Comparison of ENCODE assay signal across 35 cellular contexts in the genomic region with DNA sequence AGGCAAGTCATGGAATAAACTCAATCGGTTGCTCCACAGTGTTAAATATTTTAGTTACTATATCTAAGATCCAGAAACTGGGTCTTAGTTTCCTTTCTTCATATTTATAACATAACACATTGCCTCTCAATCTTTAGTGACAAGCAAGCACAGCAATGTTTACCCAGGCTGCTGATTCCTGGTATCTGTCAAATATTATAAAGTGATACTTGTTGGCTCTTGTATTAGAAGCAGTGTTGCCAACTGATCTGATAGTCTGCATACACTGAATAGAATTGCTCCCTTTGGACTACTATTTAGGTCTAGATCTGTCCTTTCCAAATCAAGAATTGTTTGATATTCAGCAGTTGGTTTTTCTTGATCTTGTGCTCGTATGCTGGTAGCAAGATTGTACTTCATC. TPM values are rescaled to one million over a fixed set of nuclear protein-coding genes. Genes with fewer than 3 reads are reported as not detected.
"Had no signal": no experiment of that assay in that cellular context is flagged by ENCODE, and none has a peak within 500 bp of the region (broad histone marks: within the 10 kb centered on the region; RNA-seq: fewer than 3 reads in every experiment).

No MANE protein-coding gene starts in this region.

- H3K4me3 ChIP-seq: adrenal gland, breast epithelium, cardiac muscle cell, colonic mucosa, esophagus squamous epithelium, heart left ventricle had no signal

- ATAC-seq: activated CD8-positive, alpha-beta T cell treated with anti-CD3 and anti-CD28 coated beads for 36 hours; activated naive CD8-positive, alpha-beta T cell treated with anti-CD3 and anti-CD28 coated beads, Interleukin-2, amount 50 U/mL, for 24 hours; activated T-cell treated with anti-CD3 and anti-CD28 coated beads, Interleukin-2, amount 50 U/mL, for 4 hours; heart left ventricle; WTC11 had no signal

- H3K36me3 ChIP-seq: adrenal gland, breast epithelium, cardiac muscle cell, colonic mucosa, esophagus squamous epithelium, heart left ventricle had no signal

- H3K4me3 Mint-ChIP-seq: activated CD8-positive, alpha-beta T cell treated with anti-CD3 and anti-CD28 coated beads for 36 hours; activated naive CD4-positive, alpha-beta T cell treated with anti-CD3 and anti-CD28 coated beads for 36 hours; activated naive CD4-positive, alpha-beta T cell treated with anti-CD3 and anti-CD28 coated beads, Interleukin-2, amount 50 U/mL, for 24 hours; activated naive CD8-positive, alpha-beta T cell treated with anti-CD3 and anti-CD28 coated beads for 36 hours; activated naive CD8-positive, alpha-beta T cell treated with anti-CD3 and anti-CD28 coated beads, Interleukin-2, amount 50 U/mL, for 24 hours; activated T-cell treated with anti-CD3 and anti-CD28 coated beads, Interleukin-2, amount 50 U/mL, for 4 hours; activated T-helper 1 cell treated with anti-CD3 and anti-CD28 coated beads, Interleukin-12 subunit alpha, Interleukin-12 subunit beta, Interleukin-2, Interleukin-4 antibody, amounts not matched to agents 30 ng/mL and 10 ng/mL and 1 ng/mL, durations not matched to agents 14 hours and 24 hours and 36 hours; brain; WTC11 had no signal

- H3K27ac Mint-ChIP-seq: activated CD8-positive, alpha-beta T cell treated with anti-CD3 and anti-CD28 coated beads for 36 hours; activated naive CD4-positive, alpha-beta T cell treated with anti-CD3 and anti-CD28 coated beads for 36 hours; activated naive CD4-positive, alpha-beta T cell treated with anti-CD3 and anti-CD28 coated beads, Interleukin-2, amount 50 U/mL, for 24 hours; activated naive CD8-positive, alpha-beta T cell treated with anti-CD3 and anti-CD28 coated beads for 36 hours; activated naive CD8-positive, alpha-beta T cell treated with anti-CD3 and anti-CD28 coated beads, Interleukin-2, amount 50 U/mL, for 24 hours; activated T-helper 1 cell treated with anti-CD3 and anti-CD28 coated beads, Interleukin-12 subunit alpha, Interleukin-12 subunit beta, Interleukin-2, Interleukin-4 antibody, amounts not matched to agents 30 ng/mL and 10 ng/mL and 1 ng/mL, durations not matched to agents 14 hours and 24 hours and 36 hours; activated T-helper 2 cell treated with anti-CD3 and anti-CD28 coated beads, Interferon-gamma antibody, Interleukin-2, Interleukin-4, amounts not matched to agents 10 μg/mL and 5 μg/mL and 100 μg/mL, durations not matched to agents 14 hours and 24 hours and 36 hours; brain; WTC11 had no signal

- H3K27me3 Mint-ChIP-seq: activated CD8-positive, alpha-beta T cell treated with anti-CD3 and anti-CD28 coated beads for 36 hours; activated naive CD4-positive, alpha-beta T cell treated with anti-CD3 and anti-CD28 coated beads, Interleukin-2, amount 50 U/mL, for 24 hours; activated naive CD8-positive, alpha-beta T cell treated with anti-CD3 and anti-CD28 coated beads for 36 hours; activated naive CD8-positive, alpha-beta T cell treated with anti-CD3 and anti-CD28 coated beads, Interleukin-2, amount 50 U/mL, for 24 hours had no signal

- H3K4me1 ChIP-seq: adrenal gland, breast epithelium, esophagus squamous epithelium had no signal

- H3K9me3 ChIP-seq: adrenal gland, breast epithelium, colonic mucosa, esophagus squamous epithelium had no signal

- DNase-seq: activated CD4-positive, alpha-beta T cell treated with anti-CD3 and anti-CD28 coated beads for 1 hour; activated CD4-positive, alpha-beta T cell treated with anti-CD3 and anti-CD28 coated beads for 48 hours; activated CD4-positive, alpha-beta T cell treated with anti-CD3 and anti-CD28 coated beads, Interleukin-2, amount 50 U/mL, for 1 hour; activated CD4-positive, alpha-beta T cell treated with anti-CD3 and anti-CD28 coated beads, Interleukin-2, amount 50 U/mL, for 48 hours; activated CD8-positive, alpha-beta memory T cell treated with anti-CD3 and anti-CD28 coated beads for 24 hours; activated CD8-positive, alpha-beta T cell treated with anti-CD3 and anti-CD28 coated beads for 36 hours; activated effector memory CD4-positive, alpha-beta T cell treated with anti-CD3 and anti-CD28 coated beads, Interleukin-2, amount 50 U/mL, for 16 hours; activated naive CD4-positive, alpha-beta T cell treated with anti-CD3 and anti-CD28 coated beads for 36 hours; activated naive CD8-positive, alpha-beta T cell treated with anti-CD3 and anti-CD28 coated beads for 36 hours; activated naive CD8-positive, alpha-beta T cell treated with anti-CD3 and anti-CD28 coated beads, Interleukin-2, amount 50 U/mL, for 24 hours; activated T-cell treated with anti-CD3 and anti-CD28 coated beads, Interleukin-2, amount 50 U/mL, for 4 hours; adrenal gland; amygdala; aorta; central memory CD4-positive, alpha-beta T cell; cerebellar nuclear complex; colonic mucosa; effector CD8-positive, alpha-beta T cell; esophagus squamous epithelium; foreskin melanocyte; glutamatergic neuron; heart left ventricle; T-helper 2 cell had no signal

- H3K9me3 Mint-ChIP-seq: activated naive CD4-positive, alpha-beta T cell treated with anti-CD3 and anti-CD28 coated beads, Interleukin-2, amount 50 U/mL, for 24 hours; activated T-cell treated with anti-CD3 and anti-CD28 coated beads, Interleukin-2, amount 50 U/mL, for 4 hours had no signal

- H3K4me1 Mint-ChIP-seq: brain, WTC11 had no signal

- H3K27me3 ChIP-seq: adrenal gland, breast epithelium, cardiac muscle cell, colonic mucosa, esophagus squamous epithelium, heart left ventricle had no signal

- H3K36me3 Mint-ChIP-seq: brain, WTC11 had no signal

- H3K27ac ChIP-seq: adrenal gland, breast epithelium, cardiac muscle cell, colonic mucosa, epithelial cell of prostate, esophagus squamous epithelium, heart left ventricle had no signal

RNA-seq across cellular contexts. Expression of a gene that starts 7.2 kb away (rescaled TPM):
- total RNA-seq: adrenal gland, aorta, dermis microvascular lymphatic vessel endothelial cell, endothelial cell of umbilical vein, esophagus squamous epithelium, fibroblast of lung, fibroblast of villous mesenchyme, heart left ventricle had no signal
